ENCODE assay signal across 13 cellular contexts in the genomic region with DNA sequence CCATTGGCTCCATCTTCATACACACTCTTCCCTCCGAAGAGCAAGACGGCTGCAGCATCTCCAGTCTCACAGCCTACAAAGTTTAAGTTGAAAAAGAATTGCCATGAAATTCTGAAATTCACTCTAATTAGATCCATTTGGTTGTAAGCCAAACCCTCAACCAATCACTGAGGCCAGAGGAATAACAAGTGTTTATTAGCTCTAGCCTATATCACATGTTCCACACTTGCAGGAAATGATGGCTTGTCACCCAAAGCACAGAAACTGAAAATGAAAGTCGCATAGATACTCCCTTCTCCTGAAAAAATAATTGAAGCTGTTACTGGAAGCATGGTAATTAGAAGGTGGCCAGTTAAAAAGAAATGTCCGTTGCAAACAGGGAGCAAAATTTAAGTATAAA.
DNase-seq lines count a peak whose midpoint lies in the region; ATAC-seq and TF ChIP-seq lines count a peak whose summit lies in the region.
"Had no signal": no experiment of that assay in that cellular context is flagged by ENCODE, and none has a peak within 500 bp of the region (broad histone marks: within the 10 kb centered on the region; RNA-seq: fewer than 3 reads in every experiment).

No MANE protein-coding gene starts in this region.

- no peak overlapping the region for H3K27ac ChIP-seq in Karpas-422 (ENCODE audit: low read length)
- no peak overlapping the region for H3K27ac ChIP-seq in CD8-positive, alpha-beta T cell (ENCODE audit: low read depth, low read length)
- H3K27ac ChIP-seq: foreskin keratinocyte had no signal

- H3K9me3 Mint-ChIP-seq in CD8-positive, alpha-beta T cell: peaks cover 4% of the 10 kb centered on the region
- H3K9me3 Mint-ChIP-seq: central memory CD8-positive, alpha-beta T cell; memory B cell had no signal

- H3K4me1 Mint-ChIP-seq in CD8-positive, alpha-beta T cell (ENCODE audit: low read depth): no peaks in the 10 kb centered on the region
- H3K4me1 Mint-ChIP-seq: central memory CD8-positive, alpha-beta T cell; memory B cell had no signal

- no peak overlapping the region for H3K4me3 Mint-ChIP-seq in CD8-positive, alpha-beta T cell
- H3K4me3 Mint-ChIP-seq: activated T-cell treated with anti-CD3 and anti-CD28 coated beads, Interleukin-2, amount 50 U/mL, for 72 hours; central memory CD8-positive, alpha-beta T cell; memory B cell had no signal

- TF ChIP-seq CTCF in CD8-positive, alpha-beta T cell (IDR thresholded peaks at IDR 0.05): no peak

- DNase-seq in Karpas-422: peak; percentile 44
- no peak for DNase-seq in adipocyte (ENCODE audit: low read depth)
- DNase-seq in putamen (ENCODE audit: low spot score): peak; percentile 25
- no peak for DNase-seq in NCI-H1092 (lab: John Stamatoyannopoulos, UW)
- no peak for DNase-seq in CD8-positive, alpha-beta T cell
- DNase-seq in NCI-H1694 (lab: John Stamatoyannopoulos, UW): no peak
- DNase-seq: activated T-cell treated with anti-CD3 and anti-CD28 coated beads, Interleukin-2, amount 50 U/mL, for 72 hours; foreskin keratinocyte; IMR-90 had no signal

- CTCF ChIA-PET in CD8-positive, alpha-beta T cell (lab: Charles Lee): no interaction called here

- no peaks in the 10 kb centered on the region for H3K36me3 ChIP-seq in Karpas-422 (ENCODE audit: insufficient read depth, low read length)
- H3K36me3 ChIP-seq in adipocyte (ENCODE audit: control insufficient read depth, insufficient read depth, low read length, severe bottlenecking): no peaks in the 10 kb centered on the region
- H3K36me3 ChIP-seq in CD8-positive, alpha-beta T cell (ENCODE audit: insufficient read depth, low read length): no peaks in the 10 kb centered on the region

- H3K4me2 ChIP-seq in Karpas-422 (ENCODE audit: low read depth, low read length, poor library complexity, severe bottlenecking): peak overlapping the region; percentile 33

- H3K36me3 Mint-ChIP-seq in CD8-positive, alpha-beta T cell: no peaks in the 10 kb centered on the region
- H3K36me3 Mint-ChIP-seq: memory B cell had no signal

- no peaks in the 10 kb centered on the region for H3K79me2 ChIP-seq in Karpas-422 (ENCODE audit: low read length)

- H3K9me3 ChIP-seq in Karpas-422 (ENCODE audit: low read length): peaks cover 4% of the 10 kb centered on the region; the same call in 1 of the 2 replicates
- no peaks in the 10 kb centered on the region for H3K9me3 ChIP-seq in adipocyte (ENCODE audit: control insufficient read depth, low read length)
- H3K9me3 ChIP-seq in CD8-positive, alpha-beta T cell (ENCODE audit: low read length): no peaks in the 10 kb centered on the region

- H3K4me3 ChIP-seq in Karpas-422 (ENCODE audit: low read length) (peak overlapping the region; percentile 43), adipocyte (ENCODE audit: low read length) (peak overlapping the region; percentile 66)
- H3K4me3 ChIP-seq in CD8-positive, alpha-beta T cell (ENCODE audit: low read depth, low read length): no peak overlapping the region

- intact Hi-C loops in CD8-positive, alpha-beta T cell (cut with DNase I, micrococcal nuclease): no loop called here

- peak overlapping the region; percentile 74 for H2AFZ ChIP-seq in Karpas-422 (ENCODE audit: low read length)

- peak; percentile 52 for ATAC-seq in GM18909 (IDR thresholded peaks at IDR 0.05; ENCODE audit: poor library complexity, unreplicated experiment)
- no peak for ATAC-seq in activated CD4-positive, CD25-positive, alpha-beta regulatory T cell treated with anti-CD3 and anti-CD28 coated beads, Interleukin-2, amount 50 U/mL, for 24 hours
- ATAC-seq in CD8-positive, alpha-beta T cell: no peak
- ATAC-seq: activated T-cell treated with anti-CD3 and anti-CD28 coated beads, Interleukin-2, amount 50 U/mL, for 72 hours; foreskin keratinocyte had no signal

- H3K9ac ChIP-seq in Karpas-422 (ENCODE audit: low read length): no peak overlapping the region
- H3K9ac ChIP-seq in adipocyte (ENCODE audit: low read length): no peak overlapping the region

- H3K27me3 ChIP-seq in Karpas-422 (ENCODE audit: low read length) (no peaks in the 10 kb centered on the region), adipocyte (replicated peaks; ENCODE audit: control insufficient read depth, insufficient read depth, low read length) (no peaks in the 10 kb centered on the region)
- H3K27me3 ChIP-seq in CD8-positive, alpha-beta T cell (ENCODE audit: insufficient read depth, low read length): no peaks in the 10 kb centered on the region
- H3K27me3 ChIP-seq: foreskin keratinocyte had no signal

- POLR2A ChIA-PET in CD8-positive, alpha-beta T cell (lab: Charles Lee): no interaction called here

- H3K27ac Mint-ChIP-seq in CD8-positive, alpha-beta T cell: no peak overlapping the region
- H3K27ac Mint-ChIP-seq: activated T-cell treated with anti-CD3 and anti-CD28 coated beads, Interleukin-2, amount 50 U/mL, for 72 hours; memory B cell had no signal

- H3K27me3 Mint-ChIP-seq in CD8-positive, alpha-beta T cell (ENCODE audit: low read depth): no peaks in the 10 kb centered on the region
- H3K27me3 Mint-ChIP-seq: central memory CD8-positive, alpha-beta T cell; memory B cell had no signal

- H4K20me1 ChIP-seq in Karpas-422 (ENCODE audit: insufficient read depth, low read depth, low read length): no peaks in the 10 kb centered on the region

- H3K9me2 ChIP-seq in Karpas-422 (replicated peaks; ENCODE audit: insufficient read depth, low read length): no peaks in the 10 kb centered on the region

- no peaks in the 10 kb centered on the region; the same call in 1 of the 2 replicates for H3K4me1 ChIP-seq in Karpas-422 (ENCODE audit: low read length)
- no peaks in the 10 kb centered on the region for H3K4me1 ChIP-seq in adipocyte (ENCODE audit: control insufficient read depth, insufficient read depth, low read length)
- H3K4me1 ChIP-seq in CD8-positive, alpha-beta T cell (ENCODE audit: insufficient read depth, low read length): no peaks in the 10 kb centered on the region
- H3K4me1 ChIP-seq: foreskin keratinocyte had no signal

Comparison
In these comparisons a context has a peak if more than half of its experiments do, and no peak if none do; other contexts are left out.
1. DNase-seq: peak in Karpas-422 (single experiment) and putamen (single experiment); none in adipocyte (single experiment), NCI-H1092 (single experiment), CD8-positive, alpha-beta T cell (0 of 7) and NCI-H1694 (single experiment).